1 cellular context compared by ENCODE assay signal in the genomic region with DNA sequence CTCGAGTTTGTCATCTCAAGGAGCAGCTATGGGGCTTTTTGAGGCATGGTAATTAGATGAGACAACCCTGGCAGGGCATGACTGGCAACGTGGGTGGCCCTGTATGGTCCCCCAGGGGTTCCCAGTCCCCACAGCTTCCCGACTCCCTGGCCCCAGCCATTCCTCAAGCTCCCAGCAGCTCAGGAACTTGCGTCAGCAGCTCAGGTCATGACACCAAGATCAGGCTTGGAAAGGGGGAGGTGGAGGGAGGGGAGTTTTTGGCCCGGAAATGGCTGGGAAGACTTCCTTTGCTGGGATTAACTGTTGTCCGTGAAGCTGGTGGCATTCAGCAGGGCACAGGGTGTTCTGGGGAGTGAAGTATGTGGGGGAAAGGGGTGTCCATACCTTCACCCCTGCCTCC.
TF ChIP-seq lines count a peak whose summit lies in the region.

No MANE protein-coding gene starts in this region.

TF ChIP-seq in K562, 482 proteins besides CTCF, POLR2A, EP300 and RAD21:
- TF ChIP-seq NR2C1 (IDR thresholded peaks at IDR 0.05): no peak
- peak; percentile 55 for TF ChIP-seq NR2C1 (tag; IDR thresholded peaks at IDR 0.05)
- TF ChIP-seq ZBTB40 (IDR thresholded peaks at IDR 0.05): 0 out of 2 replicates have a peak, but pooled peaks have one; percentile 21
- no peak for TF ChIP-seq ZBTB40 (CRISPR knock-in tag; IDR thresholded peaks at IDR 0.05)
- peak; percentile 53 for TF ChIP-seq GABPA (tag; conservative IDR thresholded peaks at IDR 0.05; ENCODE audit: low read depth)
- TF ChIP-seq COPS2 (conservative IDR thresholded peaks at IDR 0.05): no peak
- no peak for TF ChIP-seq ILK (tag; IDR thresholded peaks at IDR 0.05; ENCODE audit: borderline replicate concordance, low read depth)
- TF ChIP-seq ATF3 (IDR thresholded peaks at IDR 0.05): 0 out of 2 replicates have a peak, but pooled peaks have one; percentile 11
- TF ChIP-seq ATF3 (CRISPR knock-in tag; conservative IDR thresholded peaks at IDR 0.05): no peak
